8 cellular contexts compared by ENCODE assay signal in genomic region chr6:108558372-108559096, GRCh38. TPM values are rescaled to one million over a fixed set of nuclear protein-coding genes. Genes with fewer than 3 reads are reported as not detected.
DNase-seq lines count a peak whose midpoint lies in the region; ATAC-seq and TF ChIP-seq lines count a peak whose summit lies in the region.

No MANE protein-coding gene starts in this region.

- H3K27me3 ChIP-seq in PC-9 (ENCODE audit: insufficient read depth, low read depth) (no peaks in the 10 kb centered on the region), esophagus (ENCODE audit: control insufficient read depth in 1 of 2, insufficient read depth in 2 of 2, low read length in 2 of 2) (no peaks in the 10 kb centered on the region), mucosa of stomach (ENCODE audit: control insufficient read depth, insufficient read depth, low read length) (no peaks in the 10 kb centered on the region)

- H2AFZ ChIP-seq in PC-9 = peak overlapping the region; percentile 95

- H3K9ac ChIP-seq in mucosa of stomach (ENCODE audit: low read length) = peak overlapping the region; percentile 84

- BruUV-seq in PC-9 (replicated peaks; lab: Mats Ljungman, UMichigan) = no TSS peak

- H3K9me2 ChIP-seq in PC-9 (ENCODE audit: insufficient read depth) = no peaks in the 10 kb centered on the region

- H3F3A ChIP-seq in PC-9 (ENCODE audit: insufficient read depth, low read depth) = peaks cover 20% of the 10 kb centered on the region

- H3K9me3 ChIP-seq in PC-9 (ENCODE audit: insufficient read depth, low read depth) (no peaks in the 10 kb centered on the region), esophagus (ENCODE audit: control insufficient read depth in 2 of 2, insufficient read depth in 1 of 2, low read depth in 1 of 2, low read length in 1 of 2) (no peaks in the 10 kb centered on the region), mucosa of stomach (ENCODE audit: control insufficient read depth, low read length) (no peaks in the 10 kb centered on the region)

- H3K4me1 ChIP-seq in PC-9 (replicated peaks; ENCODE audit: insufficient read depth) = peaks cover 12% of the 10 kb centered on the region
- H3K4me1 ChIP-seq in esophagus (ENCODE audit: control insufficient read depth in 2 of 2, insufficient read depth in 2 of 2, low read length in 1 of 2) = peaks cover 0 to 2% of the 10 kb centered on the region in 2 donors
- H3K4me1 ChIP-seq in mucosa of stomach (ENCODE audit: control insufficient read depth, insufficient read depth, low read length) = peaks cover 10% of the 10 kb centered on the region

- peak overlapping the region; percentile 86 for H3K4me2 ChIP-seq in PC-9

- intact Hi-C loops in PC-9 (cut with micrococcal nuclease; ENCODE audit: unreplicated experiment) = loop anchor here (1.0 to 5.0 kb wide), 6 partner anchors 131 to 824 kb away; partner anchors contain the start of gene CD164

- peaks cover 42% of the 10 kb centered on the region for H3K79me2 ChIP-seq in PC-9 (ENCODE audit: low read depth)

- ATAC-seq in GM21723 (IDR thresholded peaks at IDR 0.05; ENCODE audit: unreplicated experiment) = peak; percentile 66

- WGBS in esophagus, 2 donors = 0% methylated on average over 58 of the region's 58 CpGs

- DNase-seq in DMS 273 (lab: John Stamatoyannopoulos, UW; ENCODE audit: unreplicated experiment) = peak; percentile 100
- DNase-seq in KG1 (lab: John Stamatoyannopoulos, UW) = peak; percentile 97
- DNase-seq in PC-9 = peak; percentile 95 to 96
- DNase-seq in activated T-cell treated with anti-CD3 and anti-CD28 coated beads, Interleukin-2, amount 50 U/mL, for 48 hours = peak; percentile 93 to 94
- peak; percentile 85 to 95 for DNase-seq in stimulated activated CD8-positive, alpha-beta memory T cell treated with anti-CD3 and anti-CD28 coated beads, Interleukin-4, amount 100 ng/mL, for 4 hours (ENCODE audit: low read depth in 2 of 2, low spot score in 1 of 2)

- peak overlapping the region; percentile 83 for H3K27ac ChIP-seq in PC-9
- peak overlapping the region; percentile 99 for H3K27ac ChIP-seq in esophagus (ENCODE audit: low read depth in 2 of 2, low read length in 1 of 2)

- POLR2A ChIA-PET in PC-9 (lab: Charles Lee; ENCODE audit: unreplicated experiment) = interaction anchor here (0.5 to 1.1 kb wide), 11 partner anchors 174 to 685 kb away, joined by 3 to 9 read pairs (median 5); partner anchors contain the start of genes ARMC2 and SESN1

- CTCF ChIA-PET in PC-9 (lab: Charles Lee) = interaction anchor here (0.6 to 1.2 kb wide), 3 partner anchors 29 to 1645 kb away, joined by 3 to 7 read pairs (median 3); no protein-coding TSS in a partner anchor

- no peak for TF ChIP-seq CTCF in PC-9 (conservative IDR thresholded peaks at IDR 0.05)

- H3K36me3 ChIP-seq in PC-9 (ENCODE audit: low read depth) (0 out of 2 replicates have a peak, but pooled peaks cover 6% of the 10 kb centered on the region), esophagus (ENCODE audit: control insufficient read depth in 2 of 2, insufficient read depth in 2 of 2, low read length in 1 of 2) (no peaks in the 10 kb centered on the region), mucosa of stomach (ENCODE audit: control insufficient read depth, insufficient read depth, low read length) (no peaks in the 10 kb centered on the region)

- no peaks in the 10 kb centered on the region for H4K20me1 ChIP-seq in PC-9 (ENCODE audit: insufficient read depth)

- H3K4me3 ChIP-seq in PC-9 (peak overlapping the region; percentile 99), esophagus (ENCODE audit: low read depth in 1 of 2, low read length in 2 of 2) (peak overlapping the region; percentile 86 to 89), mucosa of stomach (ENCODE audit: low read length) (peak overlapping the region; percentile 94)

RNA-seq across cellular contexts. Expression of gene FOXO3, which starts 2.2 kb away (rescaled TPM):
- total RNA-seq in PC-9 (2021) = 56.2 and 59.4 TPM in 2 replicates
- polyA plus RNA-seq in esophagus = 10 to 100 TPM in 1 of 2 donors, 1 to 10 TPM in 1; 9.6 to 15.3 TPM

Comparison
In these comparisons a context has a peak if more than half of its experiments do, and no peak if none do; other contexts are left out.
1. Peak in every context shown above with its lines: DNase-seq, ATAC-seq, H3K4me3 ChIP-seq and H3K27ac ChIP-seq.